22 cellular contexts compared by ENCODE assay signal in genomic region chr1:13900583-13900982, GRCh38.
DNase-seq lines count a peak whose midpoint lies in the region; ATAC-seq, FAIRE-seq and TF ChIP-seq lines count a peak whose summit lies in the region.
"Had no signal": no experiment of that assay in that cellular context is flagged by ENCODE, and none has a peak within 500 bp of the region (broad histone marks: within the 10 kb centered on the region; RNA-seq: fewer than 3 reads in every experiment).

No MANE protein-coding gene starts in this region.

- TF ChIP-seq POLR2A in HepG2 (IDR thresholded peaks at IDR 0.05; ENCODE audit: insufficient read depth in 1 of 2, low read depth in 2 of 2, low read length in 2 of 2) (no peak), right lobe of liver (IDR thresholded peaks at IDR 0.05) (no peak), ovary (IDR thresholded peaks at IDR 0.05) (no peak)

- no peak overlapping the region for H3K4me3 ChIP-seq in HepG2 (replicated peaks in 1 of 3; ENCODE audit: insufficient read depth in 1 of 3, low read depth in 2 of 3, low read length in 3 of 3)
- H3K4me3 ChIP-seq in right lobe of liver: no peak overlapping the region
- no peak overlapping the region for H3K4me3 ChIP-seq in ovary
- H3K4me3 ChIP-seq: GM12878 had no signal

- H3K9me3 ChIP-seq in HepG2 (ENCODE audit: low read length) (no peaks in the 10 kb centered on the region), right lobe of liver (no peaks in the 10 kb centered on the region), ovary (no peaks in the 10 kb centered on the region)
- H3K9me3 ChIP-seq: BE2C, Caco-2 had no signal

- WGBS in HepG2 (ENCODE audit: low lambda C conversion rate): 21% methylated on average over 1 of the region's 1 CpG
- 71% methylated on average over 1 of the region's 1 CpG for WGBS in right lobe of liver (ENCODE audit: insufficient coverage, low coverage, low lambda C conversion rate, missing lambda C conversion rate)
- WGBS in ovary, 3 donors: 10 to 19% (median 13%) methylated on average over 1 of the region's 1 CpG

- in situ Hi-C loops in HepG2 (cut with HindIII; ENCODE audit: extremely low pct_ligation_motif_present, low pct_unique_long_range_greater_than_20kb): no loop called here

- H3K9me3 Mint-ChIP-seq in HFFc6: peaks cover 17% of the 10 kb centered on the region

- no peak overlapping the region for H3K4me2 ChIP-seq in HepG2 (ENCODE audit: low read depth, low read length)

- no peak for TF ChIP-seq CTCF in HepG2 (CRISPR knock-in tag; IDR thresholded peaks at IDR 0.05)
- no peak for TF ChIP-seq CTCF in right lobe of liver (IDR thresholded peaks at IDR 0.05)
- no peak for TF ChIP-seq CTCF in ovary (IDR thresholded peaks at IDR 0.05)
- TF ChIP-seq CTCF in HFFc6 (IDR thresholded peaks at IDR 0.05): no peak

- ATAC-seq in HepG2 (no peak), right lobe of liver (no peak), GM18909 (IDR thresholded peaks at IDR 0.05; ENCODE audit: poor library complexity, unreplicated experiment) (no peak)
- ATAC-seq: GM12878 had no signal

- no peaks in the 10 kb centered on the region for H3K36me3 Mint-ChIP-seq in HFFc6 (ENCODE audit: low read depth)
- H3K36me3 Mint-ChIP-seq: CD4-positive, CD25-positive, alpha-beta regulatory T cell had no signal

- H3K27ac ChIP-seq in HepG2 (ENCODE audit: extremely low read length, insufficient read depth, low read length) (no peak overlapping the region), right lobe of liver (no peak overlapping the region), ovary (peak overlapping the region; percentile 54 to 83)

- intact Hi-C loops in HepG2 (cut with micrococcal nuclease; ENCODE audit: unreplicated experiment): no loop called here
- intact Hi-C loops in right lobe of liver (cut with DNase I): no loop called here
- intact Hi-C loops in ovary (cut with DNase I): no loop called here
- intact Hi-C loops in posterior vena cava (cut with DNase I): no loop called here

- FAIRE-seq in HepG2 (lab: Jason Lieb, UNC): no peak
- FAIRE-seq: GM12878, H1 had no signal

- H4K20me1 ChIP-seq in HepG2 (ENCODE audit: insufficient read depth, low read length): no peaks in the 10 kb centered on the region

- DNase-seq in HepG2 (ENCODE audit: low spot score): no peak
- no peak for DNase-seq in right lobe of liver
- DNase-seq in fibroblast of gingiva (ENCODE audit: low read depth): peak; percentile 41
- DNase-seq in ovary: no peak
- no peak for DNase-seq in HFFc6
- no peak for DNase-seq in posterior vena cava (ENCODE audit: low spot score)
- DNase-seq in EL: no peak
- DNase-seq: 8988T; BE2C; Caco-2; CD4-positive, CD25-positive, alpha-beta regulatory T cell; KG1; MV-4-11; NCI-H187; NCI-H2107; NCI-H774; OCI-M1; RPMI8226; SIG-M5 had no signal

- H2AFZ ChIP-seq in HepG2 (ENCODE audit: low read length): no peak overlapping the region

- no peak for TF ChIP-seq RAD21 in HepG2 (CRISPR knock-in tag; IDR thresholded peaks at IDR 0.05)

- no peaks in the 10 kb centered on the region for H3K36me3 ChIP-seq in HepG2 (replicated peaks in 1 of 2; ENCODE audit: control insufficient read depth in 1 of 2, insufficient read depth in 2 of 2, low read length in 2 of 2)
- no peaks in the 10 kb centered on the region for H3K36me3 ChIP-seq in right lobe of liver
- no peaks in the 10 kb centered on the region for H3K36me3 ChIP-seq in ovary
- H3K36me3 ChIP-seq: BE2C had no signal

- TF ChIP-seq EP300 in HepG2 (IDR thresholded peaks at IDR 0.05; ENCODE audit: low read depth in 2 of 2, low read length in 2 of 2) (no peak), HepG2 (CRISPR knock-in tag; IDR thresholded peaks at IDR 0.05; ENCODE audit: borderline replicate concordance) (no peak), ovary (IDR thresholded peaks at IDR 0.05) (no peak)

- H3K4me3 Mint-ChIP-seq in HFFc6: no peak overlapping the region
- H3K4me3 Mint-ChIP-seq: CD4-positive, CD25-positive, alpha-beta regulatory T cell had no signal

- H3K79me2 ChIP-seq in HepG2 (ENCODE audit: insufficient read depth, low read length): no peaks in the 10 kb centered on the region

- H3K27me3 Mint-ChIP-seq in HFFc6 (ENCODE audit: insufficient read depth): no peaks in the 10 kb centered on the region

- no peak overlapping the region for H3K27ac Mint-ChIP-seq in HFFc6
- H3K27ac Mint-ChIP-seq: CD4-positive, CD25-positive, alpha-beta regulatory T cell had no signal

- H3K4me1 ChIP-seq in HepG2 (ENCODE audit: insufficient read depth, low read length) (no peaks in the 10 kb centered on the region), right lobe of liver (no peaks in the 10 kb centered on the region), ovary (ENCODE audit: insufficient read depth) (peaks cover 7% of the 10 kb centered on the region)
- H3K4me1 ChIP-seq: BE2C, Caco-2 had no signal

- CTCF ChIA-PET in HepG2 (lab: Yijun Ruan, JAX; ENCODE audit: low intra/inter-chr PET ratio, low total read pairs): no interaction called here

- no peaks in the 10 kb centered on the region for H3K4me1 Mint-ChIP-seq in HFFc6 (ENCODE audit: low read depth)
- H3K4me1 Mint-ChIP-seq: CD4-positive, CD25-positive, alpha-beta regulatory T cell had no signal

- BruUV-seq in HepG2 (replicated peaks; lab: Mats Ljungman, UMichigan): no TSS peak

- POLR2A ChIA-PET in HepG2 (lab: Yijun Ruan, JAX): no interaction called here

- H3K27me3 ChIP-seq in HepG2 (ENCODE audit: control insufficient read depth in 1 of 2, insufficient read depth in 2 of 2, low read length in 2 of 2) (peaks cover 0 to 10% of the 10 kb centered on the region in 2 experiments; a peak in 2 of 5 replicates), right lobe of liver (no peaks in the 10 kb centered on the region), ovary (no peaks in the 10 kb centered on the region)
- H3K27me3 ChIP-seq: BE2C had no signal

- H3K9ac ChIP-seq in HepG2 (ENCODE audit: insufficient read depth, low read depth, low read length): no peak overlapping the region

TF ChIP-seq in HepG2, 621 proteins besides CTCF, POLR2A, EP300 and RAD21:
- peak; percentile 69; the same call in 1 of the 2 replicates for TF ChIP-seq ZNF768 (CRISPR knock-in tag; IDR thresholded peaks at IDR 0.05)
- no peak for TF ChIP-seq CREB3 (CRISPR knock-in tag; IDR thresholded peaks at IDR 0.05)
TF ChIP-seq in HepG2: peak in this region for 1.

Comparison
In these comparisons a context has a peak if more than half of its experiments do, and no peak if none do; other contexts are left out.
1. H3K27ac ChIP-seq: peak in ovary (2 of 2); none in HepG2 (single experiment) and right lobe of liver (0 of 3).